ENCODE assay signal across 6 cellular contexts in the genomic region with DNA sequence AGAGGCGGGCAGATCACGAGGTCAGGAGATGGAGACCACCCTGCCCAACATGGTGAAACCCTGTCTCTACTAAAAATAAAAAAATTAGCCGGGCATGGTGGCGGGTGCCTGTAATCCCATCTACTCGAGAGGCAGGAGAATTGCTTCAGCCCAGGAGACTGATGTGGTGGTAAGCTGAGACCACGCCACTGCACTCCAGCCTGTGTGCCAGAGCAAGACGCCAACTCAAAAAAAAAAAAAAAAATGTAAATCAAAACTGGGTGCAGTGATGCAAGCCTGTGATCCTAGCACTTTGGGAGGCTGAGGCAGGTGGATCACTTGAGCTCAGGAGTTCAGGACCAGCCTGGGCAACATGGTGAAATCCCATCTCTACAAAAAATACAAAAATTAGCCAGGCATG. TPM values are rescaled to one million over a fixed set of nuclear protein-coding genes. Genes with fewer than 3 reads are reported as not detected.
A peak's percentile ranks its signal among the peaks of the same experiment; 100 is the strongest.
DNase-seq lines count a peak whose midpoint lies in the region; ATAC-seq and TF ChIP-seq lines count a peak whose summit lies in the region.
"Not testable (repeated sequence)": the region's sequence is repeated elsewhere in the genome, so short reads cannot be mapped to it uniquely, and the experiment has no call there.

No MANE protein-coding gene starts in this region.

- H4K20me1 ChIP-seq in GM23338 (replicated peaks; ENCODE audit: insufficient read depth), result peaks cover 11% of the 10 kb centered on the region
- H4K20me1 ChIP-seq in SU-DHL-6 (ENCODE audit: low read depth, low read length), result not testable (repeated sequence)

- not testable (repeated sequence) for H3K4me2 ChIP-seq in GM23338; SU-DHL-6 (ENCODE audit: low read depth, low read length, poor library complexity, severe bottlenecking)

- not testable (repeated sequence) for H3K27me3 ChIP-seq in GM23338 (ENCODE audit: insufficient read depth); SU-DHL-6 (ENCODE audit: low read length); neutrophil

- not testable (repeated sequence) for H3K27me3 Mint-ChIP-seq in CD14-positive monocyte (ENCODE audit: low read depth in 3 of 3); GM23338 (ENCODE audit: insufficient read depth, low read depth, poor library complexity); dendritic cell treated with granulocyte-macrophage colony-stimulating factor and Interleukin-4, amounts not matched to agents 40 ng/mL and 50 ng/mL, for 4 days; memory B cell

- H3K27ac ChIP-seq in GM23338 (ENCODE audit: low read depth) (0 out of 2 replicates have a peak overlapping the region, but pooled peaks have one; percentile 66), SU-DHL-6 (ENCODE audit: low read depth, low read length) (peak overlapping the region; percentile 77), neutrophil (peak overlapping the region; percentile 41)

- H2AFZ ChIP-seq in GM23338; SU-DHL-6 (ENCODE audit: low read depth, low read length, severe bottlenecking): not testable (repeated sequence)

- not testable (repeated sequence) for H3K4me3 ChIP-seq in GM23338; SU-DHL-6 (ENCODE audit: insufficient read depth, low read length, poor library complexity, severe bottlenecking); neutrophil (ENCODE audit: low read depth in 1 of 2, low read length in 1 of 2)

- not testable (repeated sequence) for H3K9me2 ChIP-seq in GM23338 (ENCODE audit: insufficient read depth); SU-DHL-6 (replicated peaks; ENCODE audit: insufficient read depth, low read length)

- not testable (repeated sequence) for H3K9me3 ChIP-seq in SU-DHL-6 (ENCODE audit: insufficient read depth, low read length); neutrophil

- H3F3A ChIP-seq in GM23338 (replicated peaks; ENCODE audit: low read depth) (peaks cover 14% of the 10 kb centered on the region; the same call in 1 of the 2 replicates), SU-DHL-6 (ENCODE audit: insufficient read depth) (peaks cover 33% of the 10 kb centered on the region)

- not testable (repeated sequence) for ATAC-seq in GM23338; memory B cell (ENCODE audit: low read depth)

- H3K79me2 ChIP-seq in GM23338 (replicated peaks; ENCODE audit: insufficient read depth), result peaks cover 96% of the 10 kb centered on the region
- H3K79me2 ChIP-seq in SU-DHL-6 (ENCODE audit: insufficient read depth, low read length), result peaks cover 96% of the 10 kb centered on the region

- not testable (repeated sequence) for H3K4me3 Mint-ChIP-seq in CD14-positive monocyte; GM23338; dendritic cell treated with granulocyte-macrophage colony-stimulating factor and Interleukin-4, amounts not matched to agents 40 ng/mL and 50 ng/mL, for 4 days; memory B cell

- not testable (repeated sequence) for DNase-seq in CD14-positive monocyte (ENCODE audit: low spot score); GM23338 (ENCODE audit: low spot score); memory B cell (ENCODE audit: low spot score in 2 of 2)

- H3K27ac Mint-ChIP-seq in CD14-positive monocyte, result peak overlapping the region in 6 of 7 donors; percentile 53 to 85 (median 69)
- not testable (repeated sequence) for H3K27ac Mint-ChIP-seq in GM23338
- H3K27ac Mint-ChIP-seq in dendritic cell treated with granulocyte-macrophage colony-stimulating factor and Interleukin-4, amounts not matched to agents 40 ng/mL and 50 ng/mL, for 4 days, result peak overlapping the region; percentile 66
- peak overlapping the region; percentile 58 for H3K27ac Mint-ChIP-seq in memory B cell

- peaks cover 24 to 47% of the 10 kb centered on the region in 2 donors for H3K36me3 Mint-ChIP-seq in CD14-positive monocyte
- H3K36me3 Mint-ChIP-seq in GM23338 (ENCODE audit: low read depth), result not testable (repeated sequence)
- peaks cover 69% of the 10 kb centered on the region for H3K36me3 Mint-ChIP-seq in dendritic cell treated with granulocyte-macrophage colony-stimulating factor and Interleukin-4, amounts not matched to agents 40 ng/mL and 50 ng/mL, for 4 days (ENCODE audit: low read depth)
- H3K36me3 Mint-ChIP-seq in memory B cell, result peaks cover 29% of the 10 kb centered on the region

- H3K36me3 ChIP-seq in GM23338 (ENCODE audit: insufficient read depth); SU-DHL-6 (ENCODE audit: low read length); neutrophil: not testable (repeated sequence)

- not testable (repeated sequence) for H3K9me3 Mint-ChIP-seq in CD14-positive monocyte; GM23338; dendritic cell treated with granulocyte-macrophage colony-stimulating factor and Interleukin-4, amounts not matched to agents 40 ng/mL and 50 ng/mL, for 4 days; memory B cell

- intact Hi-C loops in CD14-positive monocyte (cut with micrococcal nuclease), result loop anchor here in 1 of 2 donors (10.0 kb wide), 1 partner anchor 47 kb away; no protein-coding TSS in a partner anchor
- intact Hi-C loops in dendritic cell treated with granulocyte-macrophage colony-stimulating factor and Interleukin-4, amounts not matched to agents 40 ng/mL and 50 ng/mL, for 4 days (cut with micrococcal nuclease), result not testable (repeated sequence)

- H3K4me1 Mint-ChIP-seq in CD14-positive monocyte (peaks cover 81% of the 10 kb centered on the region), GM23338 (peaks cover 28% of the 10 kb centered on the region), memory B cell (peaks cover 56% of the 10 kb centered on the region)
- peaks cover 95% of the 10 kb centered on the region for H3K4me1 Mint-ChIP-seq in dendritic cell treated with granulocyte-macrophage colony-stimulating factor and Interleukin-4, amounts not matched to agents 40 ng/mL and 50 ng/mL, for 4 days (ENCODE audit: low read depth)

- not testable (repeated sequence) for H3K9ac ChIP-seq in SU-DHL-6 (ENCODE audit: low read length)

- TF ChIP-seq CTCF in CD14-positive monocyte (IDR thresholded peaks at IDR 0.05); GM23338 (conservative IDR thresholded peaks at IDR 0.05; ENCODE audit: low read depth in 2 of 2); SU-DHL-6 (IDR thresholded peaks at IDR 0.05; ENCODE audit: insufficient read depth, low read length, poor library complexity, severe bottlenecking); neutrophil (IDR thresholded peaks at IDR 0.05): not testable (repeated sequence)

- H3K4me1 ChIP-seq in GM23338 (ENCODE audit: insufficient read depth), result peaks cover 26% of the 10 kb centered on the region
- H3K4me1 ChIP-seq in neutrophil (ENCODE audit: control insufficient read depth in 1 of 2, insufficient read depth in 1 of 2, low read depth in 1 of 2, low read length in 1 of 2), result peaks cover 14 to 43% of the 10 kb centered on the region in 2 experiments

RNA-seq across cellular contexts. Expression of a gene that starts 17.9 kb away (rescaled TPM):
- polyA plus RNA-seq in CD14-positive monocyte, result 10 to 100 TPM; 53.5 to 86.4 TPM
- total RNA-seq in GM23338 (2014; rRNA removed; shearing (Covaris generic)), result 37.2 and 40.9 TPM in 2 replicates
- 89.5 and 95.6 TPM in 2 replicates for polyA plus RNA-seq in GM23338 (2016; fragmentation: Nextera tagmentation; extraction: Ambion mirVana)
